Comparison of ENCODE assay signal across 22 cellular contexts in the genomic region with DNA sequence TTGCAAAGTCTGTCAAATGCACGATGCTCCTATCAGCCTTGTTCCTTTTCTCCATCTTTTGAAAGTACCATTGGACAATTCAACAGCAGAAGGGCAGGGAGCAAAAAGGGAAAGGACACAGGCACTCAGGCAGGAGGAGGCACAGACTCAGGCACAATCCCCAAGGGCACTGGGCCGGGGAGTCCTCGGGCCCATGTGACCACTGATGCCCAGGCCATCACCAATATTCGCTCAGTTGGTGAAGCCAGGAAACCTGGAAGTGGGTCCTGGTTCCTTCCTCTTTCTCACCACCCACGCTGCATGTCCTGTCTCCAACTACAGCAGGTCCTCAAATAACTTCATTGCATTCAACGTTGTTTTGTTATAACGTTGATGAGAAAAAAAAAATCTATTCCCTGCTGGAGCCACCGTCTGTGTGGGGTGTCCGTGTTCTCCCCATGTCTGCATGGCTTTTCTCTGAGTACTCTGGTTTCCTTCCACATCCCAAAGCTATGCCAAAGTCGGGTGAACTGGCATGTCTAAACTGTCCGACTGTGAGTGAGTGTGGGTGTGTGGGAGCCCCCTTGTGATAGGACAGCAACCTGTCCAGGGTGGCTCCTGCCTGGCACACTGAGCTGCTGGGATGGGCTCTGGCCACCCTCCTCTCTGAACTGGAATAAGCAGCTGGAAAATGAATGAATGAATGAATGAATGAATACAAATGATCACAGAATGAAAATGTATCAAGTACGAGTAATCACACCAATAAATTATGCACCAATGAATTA. TPM values are rescaled to one million over a fixed set of nuclear protein-coding genes. Genes with fewer than 3 reads are reported as not detected.
A peak's percentile ranks its signal among the peaks of the same experiment; 100 is the strongest.
DNase-seq lines count a peak whose midpoint lies in the region; ATAC-seq, FAIRE-seq and TF ChIP-seq lines count a peak whose summit lies in the region.
"Had no signal": no experiment of that assay in that cellular context is flagged by ENCODE, and none has a peak within 500 bp of the region (broad histone marks: within the 10 kb centered on the region; RNA-seq: fewer than 3 reads in every experiment).

No MANE protein-coding gene starts in this region.

- H3K36me3 ChIP-seq in HepG2 (replicated peaks in 1 of 2; ENCODE audit: control insufficient read depth in 1 of 2, insufficient read depth in 2 of 2, low read length in 2 of 2), result peaks cover 6 to 16% of the 10 kb centered on the region in 2 experiments; a peak in 4 of 5 replicates
- peaks cover 2 to 5% of the 10 kb centered on the region in 2 donors for H3K36me3 ChIP-seq in neuronal stem cell (replicated peaks in 1 of 2; ENCODE audit: control insufficient read depth in 2 of 2, insufficient read depth in 2 of 2, low read length in 2 of 2)
- H3K36me3 ChIP-seq: prostate gland had no signal

- TF ChIP-seq CTCF in HepG2 (CRISPR knock-in tag; IDR thresholded peaks at IDR 0.05), result no peak

- H3K9ac ChIP-seq in HepG2 (ENCODE audit: insufficient read depth, low read depth, low read length) (no peak overlapping the region), neuronal stem cell (ENCODE audit: low read depth, low read length, poor library complexity) (no peak overlapping the region)

- CTCF ChIA-PET in HepG2 (lab: Yijun Ruan, JAX; ENCODE audit: low intra/inter-chr PET ratio, low total read pairs), result no interaction called here
- CTCF ChIA-PET in activated CD8-positive, alpha-beta memory T cell treated with anti-CD3 and anti-CD28 coated beads, Interleukin-2, amount 10 ng/mL, durations not matched to agents 7 days and 5 days (lab: Charles Lee), result interaction anchor here (1.2 kb wide), 1 partner anchor 81 kb away, joined by 4 read pairs; no protein-coding TSS in a partner anchor

- ATAC-seq in HepG2, result peak; percentile 63
- ATAC-seq in activated CD8-positive, alpha-beta memory T cell treated with anti-CD3 and anti-CD28 coated beads, Interleukin-2, amount 10 ng/mL, durations not matched to agents 7 days and 5 days, result no peak
- ATAC-seq: activated T-cell treated with anti-CD3 and anti-CD28 coated beads, Interleukin-2, amount 50 U/mL, for 72 hours; stimulated activated memory B cell treated with anti-CD40 and anti-IgM and Interleukin-4, amounts not matched to agents 10 μg/mL and 1 μg/mL and 100 μg/mL, for 72 hours had no signal

- H3K4me1 ChIP-seq in HepG2 (ENCODE audit: insufficient read depth, low read length), result no peaks in the 10 kb centered on the region
- H3K4me1 ChIP-seq in neuronal stem cell (ENCODE audit: control insufficient read depth in 2 of 2, insufficient read depth in 1 of 2, low read depth in 1 of 2, low read length in 2 of 2), result peaks cover 0 to 6% of the 10 kb centered on the region in 2 donors
- H3K4me1 ChIP-seq: prostate gland had no signal

- H3K27me3 Mint-ChIP-seq in activated CD8-positive, alpha-beta memory T cell treated with anti-CD3 and anti-CD28 coated beads, Interleukin-2, amount 10 ng/mL, durations not matched to agents 7 days and 5 days, result peaks cover 32% of the 10 kb centered on the region

- no peak overlapping the region for H3K4me3 ChIP-seq in HepG2 (replicated peaks in 1 of 3; ENCODE audit: insufficient read depth in 1 of 3, low read depth in 2 of 3, low read length in 3 of 3)
- H3K4me3 ChIP-seq in neuronal stem cell (ENCODE audit: low read length in 2 of 2), result no peak overlapping the region
- H3K4me3 ChIP-seq: GM23338, prostate gland, smooth muscle cell, thoracic aorta had no signal

- POLR2A ChIA-PET in HepG2 (lab: Yijun Ruan, JAX), result interaction anchor here (1.1 kb wide), 1 partner anchor 12 kb away, joined by 3 read pairs; no protein-coding TSS in a partner anchor

- no peaks in the 10 kb centered on the region for H3K9me3 Mint-ChIP-seq in activated CD8-positive, alpha-beta memory T cell treated with anti-CD3 and anti-CD28 coated beads, Interleukin-2, amount 10 ng/mL, durations not matched to agents 7 days and 5 days (ENCODE audit: low read depth)
- H3K9me3 Mint-ChIP-seq: activated T-cell treated with anti-CD3 and anti-CD28 coated beads, Interleukin-2, amount 50 U/mL, for 72 hours; stimulated activated memory B cell treated with anti-CD40 and anti-IgM and Interleukin-4, amounts not matched to agents 10 μg/mL and 1 μg/mL and 100 μg/mL, for 72 hours had no signal

- H3K14ac ChIP-seq in neuronal stem cell (ENCODE audit: low read length), result no peak overlapping the region

- DNase-seq in NOMO-1 treated with DMSO at 0.1 percent for 48 hours (lab: John Stamatoyannopoulos, UW; ENCODE audit: unreplicated experiment) (peak; percentile 14), NOMO-1 treated with dmso at 0.1 percent for 144 hours (lab: John Stamatoyannopoulos, UW; ENCODE audit: unreplicated experiment) (no peak), UCSD-AML1 (lab: John Stamatoyannopoulos, UW; ENCODE audit: unreplicated experiment) (peak; percentile 28), HepG2 (ENCODE audit: low spot score) (no peak), NAMALWA (ENCODE audit: low spot score) (no peak), EL (no peak), neuronal stem cell (ENCODE audit: low spot score) (no peak)
- DNase-seq in activated CD8-positive, alpha-beta memory T cell treated with anti-CD3 and anti-CD28 coated beads, Interleukin-2, amount 10 ng/mL, durations not matched to agents 7 days and 5 days, result no peak
- DNase-seq: activated CD4-positive, alpha-beta T cell treated with anti-CD3 and anti-CD28 coated beads for 1 hour; activated naive CD4-positive, alpha-beta T cell treated with anti-CD3 and anti-CD28 coated beads, Interleukin-2, amount 50 U/mL, for 16 hours; activated T-cell treated with anti-CD3 and anti-CD28 coated beads, Interleukin-2, amount 50 U/mL, for 72 hours; aorta; Calu3; NCI-H2171; NCI-H524 treated with DMSO at 0.1 percent for 48 hours; T1000 had no signal

- TF ChIP-seq RAD21 in HepG2 (CRISPR knock-in tag; IDR thresholded peaks at IDR 0.05), result no peak

- H4K91ac ChIP-seq in neuronal stem cell (ENCODE audit: low read depth, low read length, poor library complexity), result no peak overlapping the region

- no peak overlapping the region for H3K18ac ChIP-seq in neuronal stem cell (ENCODE audit: low read length)

- no peaks in the 10 kb centered on the region for H3K27me3 ChIP-seq in HepG2 (ENCODE audit: control insufficient read depth in 1 of 2, insufficient read depth in 2 of 2, low read length in 2 of 2)
- no peaks in the 10 kb centered on the region for H3K27me3 ChIP-seq in neuronal stem cell (ENCODE audit: control insufficient read depth in 3 of 3, insufficient read depth in 3 of 3, low read depth in 1 of 3, low read length in 3 of 3)

- no peaks in the 10 kb centered on the region for H3K79me1 ChIP-seq in neuronal stem cell (ENCODE audit: low read depth, low read length)

- intact Hi-C loops in HepG2 (cut with micrococcal nuclease; ENCODE audit: unreplicated experiment), result no loop called here

- TF ChIP-seq EP300 in HepG2 (IDR thresholded peaks at IDR 0.05; ENCODE audit: low read depth in 2 of 2, low read length in 2 of 2) (no peak), HepG2 (CRISPR knock-in tag; IDR thresholded peaks at IDR 0.05; ENCODE audit: borderline replicate concordance) (no peak)

- H3K36me3 Mint-ChIP-seq in activated CD8-positive, alpha-beta memory T cell treated with anti-CD3 and anti-CD28 coated beads, Interleukin-2, amount 10 ng/mL, durations not matched to agents 7 days and 5 days, result peaks cover 5% of the 10 kb centered on the region
- H3K36me3 Mint-ChIP-seq: stimulated activated memory B cell treated with anti-CD40 and anti-IgM and Interleukin-4, amounts not matched to agents 10 μg/mL and 1 μg/mL and 100 μg/mL, for 72 hours had no signal

- no peaks in the 10 kb centered on the region for H3K4me1 Mint-ChIP-seq in activated CD8-positive, alpha-beta memory T cell treated with anti-CD3 and anti-CD28 coated beads, Interleukin-2, amount 10 ng/mL, durations not matched to agents 7 days and 5 days
- H3K4me1 Mint-ChIP-seq: stimulated activated memory B cell treated with anti-CD40 and anti-IgM and Interleukin-4, amounts not matched to agents 10 μg/mL and 1 μg/mL and 100 μg/mL, for 72 hours had no signal

- H3K27ac Mint-ChIP-seq in activated CD8-positive, alpha-beta memory T cell treated with anti-CD3 and anti-CD28 coated beads, Interleukin-2, amount 10 ng/mL, durations not matched to agents 7 days and 5 days, result no peak overlapping the region
- H3K27ac Mint-ChIP-seq: activated T-cell treated with anti-CD3 and anti-CD28 coated beads, Interleukin-2, amount 50 U/mL, for 72 hours; GM23338; stimulated activated memory B cell treated with anti-CD40 and anti-IgM and Interleukin-4, amounts not matched to agents 10 μg/mL and 1 μg/mL and 100 μg/mL, for 72 hours had no signal

- H3K27ac ChIP-seq in HepG2 (ENCODE audit: extremely low read length, insufficient read depth, low read length) (no peak overlapping the region), neuronal stem cell (replicated peaks; ENCODE audit: low read length) (no peak overlapping the region)
- H3K27ac ChIP-seq: thoracic aorta had no signal

- no TSS peak for BruUV-seq in HepG2 (replicated peaks; lab: Mats Ljungman, UMichigan)

- H2BK15ac ChIP-seq in neuronal stem cell (ENCODE audit: low read length), result no peak overlapping the region

- H2BK5ac ChIP-seq in neuronal stem cell (ENCODE audit: low read length), result no peak overlapping the region

- H4K20me1 ChIP-seq in HepG2 (ENCODE audit: insufficient read depth, low read length), result peaks cover 3% of the 10 kb centered on the region

- no peak for FAIRE-seq in HepG2 (lab: Jason Lieb, UNC)
- FAIRE-seq: endothelial cell of umbilical vein had no signal

- in situ Hi-C loops in HepG2 (cut with HindIII; ENCODE audit: extremely low pct_ligation_motif_present, low pct_unique_long_range_greater_than_20kb), result no loop called here

- 92% methylated on average over 12 of the region's 12 CpGs for WGBS in HepG2 (ENCODE audit: low lambda C conversion rate)
- no CpG with 5 or more reads among the region's 12 CpGs for WGBS in neuronal stem cell (ENCODE audit: extremely low coverage in 2 of 2, insufficient read length in 2 of 2, insufficient replicate concordance in 1 of 2), 2 donors

- H3K4ac ChIP-seq in neuronal stem cell (ENCODE audit: low read length), result no peak overlapping the region

- H2BK120ac ChIP-seq in neuronal stem cell (ENCODE audit: low read depth, low read length), result no peak overlapping the region

- H3K4me2 ChIP-seq in HepG2 (ENCODE audit: low read depth, low read length) (no peak overlapping the region), neuronal stem cell (ENCODE audit: insufficient read depth, low read length, poor library complexity, severe bottlenecking) (no peak overlapping the region)
- H3K4me2 ChIP-seq: GM23338 had no signal

- H3K79me2 ChIP-seq in HepG2 (ENCODE audit: insufficient read depth, low read length), result peaks cover 22% of the 10 kb centered on the region

- H3K4me3 Mint-ChIP-seq in activated CD8-positive, alpha-beta memory T cell treated with anti-CD3 and anti-CD28 coated beads, Interleukin-2, amount 10 ng/mL, durations not matched to agents 7 days and 5 days, result no peak overlapping the region
- H3K4me3 Mint-ChIP-seq: activated T-cell treated with anti-CD3 and anti-CD28 coated beads, Interleukin-2, amount 50 U/mL, for 72 hours; GM23338; stimulated activated memory B cell treated with anti-CD40 and anti-IgM and Interleukin-4, amounts not matched to agents 10 μg/mL and 1 μg/mL and 100 μg/mL, for 72 hours had no signal

- H4K8ac ChIP-seq in neuronal stem cell (ENCODE audit: low read depth, low read length), result no peak overlapping the region

- H3K23ac ChIP-seq in neuronal stem cell (ENCODE audit: low read depth, low read length, poor library complexity), result no peak overlapping the region

- H3K9me3 ChIP-seq in HepG2 (ENCODE audit: low read length) (no peaks in the 10 kb centered on the region), neuronal stem cell (replicated peaks in 1 of 2; ENCODE audit: control insufficient read depth in 2 of 2, insufficient read depth in 1 of 2, low read depth in 1 of 2, low read length in 2 of 2) (peaks cover 0 to 4% of the 10 kb centered on the region in 2 donors)
- H3K9me3 ChIP-seq: prostate gland, thoracic aorta had no signal

- no peak overlapping the region for H2AK5ac ChIP-seq in neuronal stem cell (ENCODE audit: low read depth, low read length)

- H2AFZ ChIP-seq in HepG2 (ENCODE audit: low read length) (no peak overlapping the region), neuronal stem cell (ENCODE audit: low read length) (no peak overlapping the region)
- H2AFZ ChIP-seq: GM23338 had no signal

- no peak overlapping the region for H2BK12ac ChIP-seq in neuronal stem cell (ENCODE audit: low read length)

- TF ChIP-seq POLR2A in HepG2 (IDR thresholded peaks at IDR 0.05; ENCODE audit: insufficient read depth in 1 of 2, low read depth in 2 of 2, low read length in 2 of 2), result no peak

RNA-seq across cellular contexts. Expression of gene NID1, which starts 12.5 kb away (rescaled TPM):
- 29.3 and 50.2 TPM in 2 replicates for total RNA-seq in HepG2 (2016; rRNA removed; fragmentation: Illumina TruSeq; extraction: Trizol)
- 5.0 and 5.1 TPM in 2 replicates for total RNA-seq in HepG2 (2016; cell fraction: cytosol; rRNA removed; fragmentation: Illumina TruSeq; extraction: Trizol; ENCODE audit: low read depth)
- 22.1 and 49.8 TPM in 2 replicates for total RNA-seq in HepG2 (2016; cell fraction: insoluble cytoplasmic fraction; rRNA removed; fragmentation: Illumina TruSeq; extraction: Trizol)
- 10.8 and 12.4 TPM in 2 replicates for total RNA-seq in HepG2 (2016; cell fraction: membrane; rRNA removed; fragmentation: Illumina TruSeq; extraction: Trizol)
- 68.9 and 87.3 TPM in 2 replicates for total RNA-seq in HepG2 (2016; cell fraction: nucleus; rRNA removed; fragmentation: Illumina TruSeq; extraction: Trizol)
- polyA plus RNA-seq in HepG2 (2011; rRNA removed), result 56.1 and 77.2 TPM in 2 replicates
- 45.0 and 56.5 TPM in 2 replicates for polyA plus RNA-seq in HepG2 (2011; cell fraction: cytosol; rRNA removed)
- 102 and 105 TPM in 2 replicates for polyA plus RNA-seq in HepG2 (2011; cell fraction: nucleus; rRNA removed)
- polyA plus RNA-seq in HepG2 (2012), result 122 and 152 TPM in 2 replicates
- polyA plus RNA-seq in HepG2 (2016; cell fraction: cytosol; fragmentation: Illumina TruSeq; extraction: Trizol; ENCODE audit: low read depth), result 2.7 and 3.2 TPM in 2 replicates
- polyA plus RNA-seq in HepG2 (2016; cell fraction: insoluble cytoplasmic fraction; fragmentation: Illumina TruSeq; extraction: Trizol; ENCODE audit: low read depth), result 25.6 and 37.4 TPM in 2 replicates
- 7.7 and 9.8 TPM in 2 replicates for polyA plus RNA-seq in HepG2 (2016; cell fraction: membrane; fragmentation: Illumina TruSeq; extraction: Trizol; ENCODE audit: low read depth)
- polyA plus RNA-seq in HepG2 (2016; cell fraction: nucleus; fragmentation: Illumina TruSeq; extraction: Trizol; ENCODE audit: insufficient read depth, low read depth), result 108 and 114 TPM in 2 replicates
- 173 TPM in 1 of 2 replicates, not detected in the other for polyA minus RNA-seq in HepG2 (2011; rRNA and poly(A)+ RNA removed; ENCODE audit: low replicate concordance)
- 109 and 121 TPM in 2 replicates for polyA minus RNA-seq in HepG2 (2011; cell fraction: cytosol; rRNA and poly(A)+ RNA removed)
- 60.0 and 68.8 TPM in 2 replicates for polyA minus RNA-seq in HepG2 (2011; cell fraction: nucleus; rRNA and poly(A)+ RNA removed)
- total RNA-seq in activated CD8-positive, alpha-beta memory T cell treated with anti-CD3 and anti-CD28 coated beads, Interleukin-2, amount 10 ng/mL, durations not matched to agents 7 days and 5 days, result under 1 TPM; 0.38 to 0.52 TPM
- 68.7 TPM for polyA plus RNA-seq in neuronal stem cell (2013, experiment 1 of 2)
- 68.7 TPM for polyA plus RNA-seq in neuronal stem cell (2013, experiment 2 of 2)

Comparison
In these comparisons a context has a peak if more than half of its experiments do, and no peak if none do; other contexts are left out.
1. DNase-seq: peak in NOMO-1 treated with DMSO at 0.1 percent for 48 hours (single experiment) and UCSD-AML1 (single experiment); none in NOMO-1 treated with dmso at 0.1 percent for 144 hours (single experiment), HepG2 (single experiment), activated CD8-positive, alpha-beta memory T cell treated with anti-CD3 and anti-CD28 coated beads, Interleukin-2, amount 10 ng/mL, durations not matched to agents 7 days and 5 days (single experiment), NAMALWA (single experiment), EL (single experiment) and neuronal stem cell (single experiment).